Comparison of ENCODE assay signal across 23 cellular contexts in the genomic region with DNA sequence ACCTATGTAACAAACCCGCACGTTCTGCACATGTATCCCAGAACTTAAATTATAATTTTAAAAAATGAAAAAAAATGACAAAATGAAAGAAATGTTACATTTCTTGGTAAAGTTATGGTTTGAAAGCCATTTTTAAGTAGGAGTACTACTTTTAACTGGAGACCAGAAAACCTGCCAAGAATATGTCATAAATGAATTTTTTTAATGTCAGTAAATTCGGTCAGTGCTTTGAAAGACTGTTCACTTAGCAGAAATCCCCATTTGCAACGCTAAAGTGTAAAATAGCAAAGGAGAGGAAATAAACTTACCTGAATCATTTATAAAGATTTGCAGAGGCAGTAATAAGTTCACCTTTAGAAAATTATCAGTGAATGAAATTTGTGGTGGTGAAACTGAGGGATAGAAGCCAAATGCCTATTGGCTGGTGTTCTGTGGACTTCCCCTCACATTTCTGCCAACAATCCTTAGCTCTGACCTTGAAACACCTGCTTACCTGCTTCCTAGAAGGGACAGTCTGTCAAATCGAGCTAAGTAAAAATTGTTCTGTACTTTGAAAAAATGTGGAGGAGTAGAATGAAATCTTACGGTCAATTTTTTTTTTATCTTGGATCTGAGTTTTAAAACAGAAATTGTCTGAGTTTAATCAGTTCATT.
DNase-seq lines count a peak whose midpoint lies in the region; ATAC-seq, FAIRE-seq and TF ChIP-seq lines count a peak whose summit lies in the region.
"Had no signal": no experiment of that assay in that cellular context is flagged by ENCODE, and none has a peak within 500 bp of the region (broad histone marks: within the 10 kb centered on the region; RNA-seq: fewer than 3 reads in every experiment).

No MANE protein-coding gene starts in this region.

- no peaks in the 10 kb centered on the region for H4K20me1 ChIP-seq in keratinocyte (ENCODE audit: control insufficient read depth, extremely low read depth, insufficient read depth, low read length)
- H4K20me1 ChIP-seq: BLaER1 treated with 17β-estradiol and CSF1 and Interleukin-3, amounts not matched to agents 10 nM and 100 nM had no signal

- H3K4me1 ChIP-seq in body of pancreas: peaks cover 4% of the 10 kb centered on the region
- H3K4me1 ChIP-seq in keratinocyte (ENCODE audit: control insufficient read depth, extremely low read depth, insufficient read depth, low read length): no peaks in the 10 kb centered on the region
- H3K4me1 ChIP-seq: A549; BE2C; BLaER1 treated with 17β-estradiol and CSF1 and Interleukin-3, amounts not matched to agents 10 nM and 100 nM had no signal

- peak overlapping the region; percentile 30 for H2AFZ ChIP-seq in keratinocyte (ENCODE audit: control insufficient read depth, low read length)
- H2AFZ ChIP-seq: GM23338 had no signal

- FAIRE-seq in keratinocyte (lab: Jason Lieb, UNC): no peak
- FAIRE-seq in RCC 7860 (lab: Jason Lieb, UNC): no peak
- FAIRE-seq: A549, GM12878 had no signal

- TF ChIP-seq CTCF in body of pancreas (IDR thresholded peaks at IDR 0.05) (no peak), keratinocyte (optimal IDR thresholded peaks at IDR 0.05 in 1 of 3, IDR thresholded peaks at IDR 0.05 in 1 of 3, conservative IDR thresholded peaks at IDR 0.05 in 1 of 3; ENCODE audit: extremely low read depth in 1 of 3, insufficient read depth in 2 of 3, low read length in 3 of 3) (no peak)

- intact Hi-C loops in body of pancreas (cut with DNase I): no loop called here

- H3K27ac ChIP-seq in body of pancreas: peak overlapping the region in 1 of 4 donors; percentile 9
- no peak overlapping the region for H3K27ac ChIP-seq in keratinocyte (ENCODE audit: control insufficient read depth, insufficient read depth, low read length)
- H3K27ac ChIP-seq: A549; BLaER1 treated with 17β-estradiol and CSF1 and Interleukin-3, amounts not matched to agents 10 nM and 100 nM had no signal

- TF ChIP-seq POLR2A in body of pancreas (IDR thresholded peaks at IDR 0.05): no peak

- H3K9me1 ChIP-seq in keratinocyte (ENCODE audit: control insufficient read depth, extremely low read depth, insufficient read depth, low read length): no peaks in the 10 kb centered on the region

- no peak overlapping the region for H3K4me2 ChIP-seq in keratinocyte (ENCODE audit: control insufficient read depth, extremely low read depth, insufficient read depth, low read depth, low read length)
- H3K4me2 ChIP-seq: A549; BLaER1 treated with 17β-estradiol and CSF1 and Interleukin-3, amounts not matched to agents 10 nM and 100 nM; GM23338 had no signal

- DNase-seq in NCI-H2171 treated with DMSO at 0.1 percent for 48 hours (lab: John Stamatoyannopoulos, UW): peak; percentile 30
- DNase-seq in NCI-H2171 (lab: John Stamatoyannopoulos, UW): no peak
- peak; percentile 28 to 71 (median 39) for DNase-seq in body of pancreas
- no peak for DNase-seq in keratinocyte (ENCODE audit: low read depth, low spot score)
- DNase-seq in pons (ENCODE audit: low spot score): peak; percentile 27
- no peak for DNase-seq in RCC 7860 (ENCODE audit: low spot score)
- DNase-seq in mesenteric fat pad (ENCODE audit: low spot score): no peak
- DNase-seq: 8988T; ACHN; AML-193; BE2C; CD4-positive, alpha-beta T cell; CD8-positive, alpha-beta memory T cell; DMS153; DND-41; GDM1; H9; HFFc6 had no signal

- H3K9me3 ChIP-seq in body of pancreas: no peaks in the 10 kb centered on the region
- H3K9me3 ChIP-seq in keratinocyte (ENCODE audit: control insufficient read depth, low read depth, low read length): peaks cover 1% of the 10 kb centered on the region
- H3K9me3 ChIP-seq: BE2C had no signal

- H3K36me3 ChIP-seq in body of pancreas (replicated peaks in 1 of 2; ENCODE audit: insufficient read depth in 1 of 2, low read depth in 2 of 2): no peaks in the 10 kb centered on the region
- H3K36me3 ChIP-seq in keratinocyte (ENCODE audit: control insufficient read depth in 2 of 2, extremely low read depth in 1 of 2, insufficient read depth in 2 of 2, low read length in 2 of 2): no peaks in the 10 kb centered on the region
- H3K36me3 ChIP-seq: BE2C; BLaER1 treated with 17β-estradiol and CSF1 and Interleukin-3, amounts not matched to agents 10 nM and 100 nM had no signal

- no peaks in the 10 kb centered on the region for H3K27me3 ChIP-seq in body of pancreas
- no peaks in the 10 kb centered on the region for H3K27me3 ChIP-seq in keratinocyte (ENCODE audit: control insufficient read depth, extremely low read depth, insufficient read depth, low read length)
- H3K27me3 ChIP-seq: BE2C; BLaER1 treated with 17β-estradiol and CSF1 and Interleukin-3, amounts not matched to agents 10 nM and 100 nM had no signal

- no peak overlapping the region for H3K9ac ChIP-seq in keratinocyte (ENCODE audit: control insufficient read depth, extremely low read depth, insufficient read depth, low read length)
- H3K9ac ChIP-seq: BLaER1 treated with 17β-estradiol and CSF1 and Interleukin-3, amounts not matched to agents 10 nM and 100 nM had no signal

- no peaks in the 10 kb centered on the region for H3K79me2 ChIP-seq in keratinocyte (ENCODE audit: control insufficient read depth, insufficient read depth, low read length)

- H3K4me3 ChIP-seq in body of pancreas (no peak overlapping the region), keratinocyte (ENCODE audit: control insufficient read depth in 2 of 3, extremely low read depth in 1 of 3, insufficient read depth in 2 of 3, low read depth in 1 of 3, low read length in 3 of 3) (no peak overlapping the region)
- H3K4me3 ChIP-seq: A549; BLaER1 treated with 17β-estradiol and CSF1 and Interleukin-3, amounts not matched to agents 10 nM and 100 nM; GM12878; GM23338 had no signal

- WGBS in body of pancreas, 2 donors: 38 to 40% methylated on average over 6 of the region's 6 CpGs

- ATAC-seq in body of pancreas: peak; percentile 96
- ATAC-seq in HG03460 (IDR thresholded peaks at IDR 0.05; ENCODE audit: unreplicated experiment): no peak
- ATAC-seq: A549, GM12878, GM23338 had no signal

- dilution Hi-C loops in keratinocyte (cut with MboI; ENCODE audit: extremely low pct_ligation_motif_present, low sequenced_read_pairs): no loop called here

Comparison
In these comparisons a context has a peak if more than half of its experiments do, and no peak if none do; other contexts are left out.
1. DNase-seq: peak in NCI-H2171 treated with DMSO at 0.1 percent for 48 hours (single experiment), body of pancreas (4 of 4) and pons (single experiment); none in NCI-H2171 (single experiment), keratinocyte (single experiment), RCC 7860 (single experiment) and mesenteric fat pad (single experiment).